ENCODE assay signal across 15 cellular contexts in genomic region chr19:4049432-4049831, GRCh38. TPM values are rescaled to one million over a fixed set of nuclear protein-coding genes. Genes with fewer than 3 reads are reported as not detected.
A peak's percentile ranks its signal among the peaks of the same experiment; 100 is the strongest.
DNase-seq lines count a peak whose midpoint lies in the region; ATAC-seq and TF ChIP-seq lines count a peak whose summit lies in the region.
"Had no signal": no experiment of that assay in that cellular context is flagged by ENCODE, and none has a peak within 500 bp of the region (broad histone marks: within the 10 kb centered on the region; RNA-seq: fewer than 3 reads in every experiment).

No MANE protein-coding gene starts in this region.

- TF ChIP-seq CTCF in neutrophil (IDR thresholded peaks at IDR 0.05) = no peak
- no peak for TF ChIP-seq CTCF in smooth muscle cell (IDR thresholded peaks at IDR 0.05; ENCODE audit: borderline replicate concordance, insufficient read depth, poor library complexity, severe bottlenecking)

- H3K9ac ChIP-seq in smooth muscle cell (ENCODE audit: low read depth) = no peak overlapping the region

- H3K36me3 Mint-ChIP-seq in activated naive CD8-positive, alpha-beta T cell treated with anti-CD3 and anti-CD28 coated beads, Interleukin-2, amount 50 U/mL, for 24 hours (ENCODE audit: low read depth) = peaks cover 33% of the 10 kb centered on the region

- H3K9me3 ChIP-seq in neutrophil (no peaks in the 10 kb centered on the region), smooth muscle cell (replicated peaks; ENCODE audit: low read depth) (no peaks in the 10 kb centered on the region)
- H3K9me3 ChIP-seq: spleen had no signal

- H2AFZ ChIP-seq in smooth muscle cell (ENCODE audit: low read depth) = no peak overlapping the region

- no peaks in the 10 kb centered on the region for H3K27me3 ChIP-seq in neutrophil
- H3K27me3 ChIP-seq in H7 (ENCODE audit: control insufficient read depth, insufficient read depth, low read length) = no peaks in the 10 kb centered on the region
- H3K27me3 ChIP-seq in smooth muscle cell (ENCODE audit: low read depth) = no peaks in the 10 kb centered on the region
- H3K27me3 ChIP-seq: spleen had no signal

- intact Hi-C loops in left cardiac atrium (cut with DNase I) = no loop called here

- peak overlapping the region; percentile 68 for H3K27ac Mint-ChIP-seq in activated naive CD8-positive, alpha-beta T cell treated with anti-CD3 and anti-CD28 coated beads, Interleukin-2, amount 50 U/mL, for 24 hours
- H3K27ac Mint-ChIP-seq: activated naive CD4-positive, alpha-beta T cell treated with anti-CD3 and anti-CD28 coated beads, Interleukin-2, amount 50 U/mL, for 24 hours had no signal

- H3K27me3 Mint-ChIP-seq in activated naive CD8-positive, alpha-beta T cell treated with anti-CD3 and anti-CD28 coated beads, Interleukin-2, amount 50 U/mL, for 24 hours = no peaks in the 10 kb centered on the region
- H3K27me3 Mint-ChIP-seq: activated naive CD4-positive, alpha-beta T cell treated with anti-CD3 and anti-CD28 coated beads, Interleukin-2, amount 50 U/mL, for 24 hours had no signal

- peaks cover 87% of the 10 kb centered on the region for H3K79me2 ChIP-seq in smooth muscle cell (ENCODE audit: low read depth)

- in situ Hi-C loops in G401 (cut with HindIII; ENCODE audit: low sequenced_read_pairs) = no loop called here

- no peak for ATAC-seq in activated naive CD8-positive, alpha-beta T cell treated with anti-CD3 and anti-CD28 coated beads, Interleukin-2, amount 50 U/mL, for 24 hours
- peak; percentile 49 to 67 for ATAC-seq in left cardiac atrium

- H3K4me3 Mint-ChIP-seq in activated naive CD8-positive, alpha-beta T cell treated with anti-CD3 and anti-CD28 coated beads, Interleukin-2, amount 50 U/mL, for 24 hours = no peak overlapping the region
- H3K4me3 Mint-ChIP-seq: activated naive CD4-positive, alpha-beta T cell treated with anti-CD3 and anti-CD28 coated beads, Interleukin-2, amount 50 U/mL, for 24 hours; H9 had no signal

- no peak overlapping the region for H3K4me2 ChIP-seq in smooth muscle cell

- H3K27ac ChIP-seq in neutrophil (peak overlapping the region; percentile 8), smooth muscle cell (ENCODE audit: low read depth) (no peak overlapping the region)

- H4K20me1 ChIP-seq in smooth muscle cell (ENCODE audit: low read depth) = peaks cover 96% of the 10 kb centered on the region

- H3K4me1 Mint-ChIP-seq in activated naive CD8-positive, alpha-beta T cell treated with anti-CD3 and anti-CD28 coated beads, Interleukin-2, amount 50 U/mL, for 24 hours = peaks cover 33% of the 10 kb centered on the region

- no peaks in the 10 kb centered on the region for H3K9me3 Mint-ChIP-seq in activated naive CD8-positive, alpha-beta T cell treated with anti-CD3 and anti-CD28 coated beads, Interleukin-2, amount 50 U/mL, for 24 hours
- H3K9me3 Mint-ChIP-seq: activated naive CD4-positive, alpha-beta T cell treated with anti-CD3 and anti-CD28 coated beads, Interleukin-2, amount 50 U/mL, for 24 hours; H9 had no signal

- H3K4me3 ChIP-seq in neutrophil (ENCODE audit: low read depth in 1 of 2, low read length in 1 of 2) (no peak overlapping the region), H7 (ENCODE audit: insufficient read depth, low read depth, low read length) (no peak overlapping the region), smooth muscle cell (no peak overlapping the region)
- H3K4me3 ChIP-seq: spleen had no signal

- H3F3A ChIP-seq in smooth muscle cell (ENCODE audit: low read depth) = peaks cover 5% of the 10 kb centered on the region

- H3K36me3 ChIP-seq in neutrophil (peaks cover 82% of the 10 kb centered on the region), H7 (replicated peaks; ENCODE audit: control insufficient read depth, insufficient read depth, low read length) (peaks cover 16% of the 10 kb centered on the region), smooth muscle cell (ENCODE audit: low read depth) (no peaks in the 10 kb centered on the region)

- DNase-seq in G401 (ENCODE audit: low spot score) (peak; percentile 89), left cardiac atrium (no peak), NCI-H1436 treated with DMSO at 0.1 percent for 48 hours (lab: John Stamatoyannopoulos, UW) (no peak), H7 (no peak), smooth muscle cell (lab: John Stamatoyannopoulos, UW; ENCODE audit: unreplicated experiment) (no peak), middle frontal gyrus (ENCODE audit: extremely low spot score, low spot score) (no peak)
- DNase-seq in activated naive CD8-positive, alpha-beta T cell treated with anti-CD3 and anti-CD28 coated beads, Interleukin-2, amount 50 U/mL, for 24 hours = no peak
- DNase-seq: cortex of kidney, DND-41, H9, NCI-H1694, nucleus accumbens, spleen had no signal

- 94% methylated on average over 14 of the region's 15 CpGs for WGBS in smooth muscle cell (ENCODE audit: low lambda C conversion rate)

- H3K4me1 ChIP-seq in neutrophil (ENCODE audit: control insufficient read depth in 1 of 2, insufficient read depth in 1 of 2, low read depth in 1 of 2, low read length in 1 of 2) (peaks cover 6 to 10% of the 10 kb centered on the region in 2 experiments), smooth muscle cell (ENCODE audit: low read depth) (no peaks in the 10 kb centered on the region)

RNA-seq across cellular contexts. Expression of gene ZBTB7A, which starts 17.3 kb away (rescaled TPM):
- 12.8 and 13.3 TPM in 2 replicates for total RNA-seq in G401 (2014; rRNA removed; shearing (Covaris generic))
- 10 to 100 TPM; 28.5 to 32.5 TPM for total RNA-seq in left cardiac atrium
- total RNA-seq in H7 (2014; rRNA removed; shearing (Covaris generic)) = 18.3 and 20.8 TPM in 2 replicates
- 13.3 and 16.1 TPM in 2 replicates for total RNA-seq in smooth muscle cell
- 36.0 and 53.4 TPM in 2 replicates for polyA plus RNA-seq in smooth muscle cell

RNA-seq across cellular contexts. Expression of gene PIAS4, which starts 41.9 kb away (rescaled TPM):
- 24.7 and 45.7 TPM in 2 replicates for total RNA-seq in G401 (2014; rRNA removed; shearing (Covaris generic))
- 10 to 100 TPM; 13.8 to 14.0 TPM for total RNA-seq in left cardiac atrium
- total RNA-seq in H7 (2014; rRNA removed; shearing (Covaris generic)) = 47.9 and 54.4 TPM in 2 replicates
- total RNA-seq in smooth muscle cell = 15.6 and 17.3 TPM in 2 replicates
- 8.1 and 14.0 TPM in 2 replicates for polyA plus RNA-seq in smooth muscle cell
